In genomic region chr3:66413151-66413751, GRCh38 we compare ENCODE assay signal across 11 cellular contexts.
DNase-seq lines count a peak whose midpoint lies in the region; ATAC-seq and TF ChIP-seq lines count a peak whose summit lies in the region.
"Had no signal": no experiment of that assay in that cellular context is flagged by ENCODE, and none has a peak within 500 bp of the region (broad histone marks: within the 10 kb centered on the region; RNA-seq: fewer than 3 reads in every experiment).

No MANE protein-coding gene starts in this region.

- H3K9me3 ChIP-seq in BLaER1: no peaks in the 10 kb centered on the region
- H3K9me3 ChIP-seq in body of pancreas: no peaks in the 10 kb centered on the region
- H3K9me3 ChIP-seq: ascending aorta had no signal

- H3K9me3 Mint-ChIP-seq in osteocyte (ENCODE audit: unreplicated experiment): no peaks in the 10 kb centered on the region

- H3K36me3 ChIP-seq in BLaER1 (peaks cover 85% of the 10 kb centered on the region), body of pancreas (replicated peaks in 1 of 2; ENCODE audit: insufficient read depth in 1 of 2, low read depth in 2 of 2) (peaks cover 19 to 33% of the 10 kb centered on the region in 2 donors)

- no peaks in the 10 kb centered on the region for H3K27me3 Mint-ChIP-seq in osteocyte (ENCODE audit: unreplicated experiment)

- H3K4me3 ChIP-seq in BLaER1 (no peak overlapping the region), choroid plexus epithelial cell (ENCODE audit: low read depth, low read length) (no peak overlapping the region), body of pancreas (no peak overlapping the region)
- H3K4me3 ChIP-seq: ascending aorta had no signal

- DNase-seq in HS-5 (ENCODE audit: low read depth) (peak; percentile 92), choroid plexus epithelial cell (ENCODE audit: low read depth) (peak; percentile 45), osteocyte (ENCODE audit: extremely low spot score, unreplicated experiment) (no peak), NCI-H2227 (lab: John Stamatoyannopoulos, UW; ENCODE audit: unreplicated experiment) (no peak), body of pancreas (no peak)
- DNase-seq: glutamatergic neuron, MM.1S had no signal

- peak overlapping the region; percentile 94 for H3K4me2 ChIP-seq in BLaER1

- H3K36me3 Mint-ChIP-seq in osteocyte (ENCODE audit: unreplicated experiment): peaks cover 59% of the 10 kb centered on the region

- ATAC-seq in HG02571 (IDR thresholded peaks at IDR 0.05; ENCODE audit: unreplicated experiment): no peak
- no peak for ATAC-seq in HG02981 (IDR thresholded peaks at IDR 0.05; ENCODE audit: unreplicated experiment)
- no peak for ATAC-seq in body of pancreas

- no peaks in the 10 kb centered on the region for H3K27me3 ChIP-seq in BLaER1
- no peaks in the 10 kb centered on the region for H3K27me3 ChIP-seq in body of pancreas
- H3K27me3 ChIP-seq: ascending aorta had no signal

- TF ChIP-seq CTCF in choroid plexus epithelial cell (conservative IDR thresholded peaks at IDR 0.05; ENCODE audit: low read depth, low read length) (no peak), osteocyte (IDR thresholded peaks at IDR 0.05) (no peak), body of pancreas (IDR thresholded peaks at IDR 0.05) (no peak)

- no peak for TF ChIP-seq POLR2A in body of pancreas (IDR thresholded peaks at IDR 0.05)

- H4K20me1 ChIP-seq in BLaER1: peaks cover 65% of the 10 kb centered on the region

- peak overlapping the region; percentile 76 for H3K27ac ChIP-seq in BLaER1
- H3K27ac ChIP-seq in body of pancreas: peak overlapping the region in 1 of 4 donors; percentile 0
- H3K27ac ChIP-seq: ascending aorta had no signal

- 76 to 84% methylated on average over 3 to 7 of the region's 7 CpGs for WGBS in body of pancreas, 2 donors

- peak overlapping the region; percentile 59 for H3K9ac ChIP-seq in BLaER1

- H3K4me1 ChIP-seq in BLaER1: peaks cover 99% of the 10 kb centered on the region
- H3K4me1 ChIP-seq in body of pancreas: peaks cover 29% of the 10 kb centered on the region

- no peak overlapping the region for H3K4me3 Mint-ChIP-seq in osteocyte (ENCODE audit: unreplicated experiment)

- peak overlapping the region; percentile 43 for H3K27ac Mint-ChIP-seq in osteocyte (ENCODE audit: unreplicated experiment)

- intact Hi-C loops in body of pancreas (cut with DNase I): no loop called here

- peaks cover 22% of the 10 kb centered on the region for H3K4me1 Mint-ChIP-seq in osteocyte (ENCODE audit: unreplicated experiment)

Comparison
In these comparisons a context has a peak if more than half of its experiments do, and no peak if none do; other contexts are left out.
1. DNase-seq: peak in HS-5 (single experiment) and choroid plexus epithelial cell (single experiment); none in osteocyte (single experiment), NCI-H2227 (single experiment) and body of pancreas (0 of 4).